In the genomic region with DNA sequence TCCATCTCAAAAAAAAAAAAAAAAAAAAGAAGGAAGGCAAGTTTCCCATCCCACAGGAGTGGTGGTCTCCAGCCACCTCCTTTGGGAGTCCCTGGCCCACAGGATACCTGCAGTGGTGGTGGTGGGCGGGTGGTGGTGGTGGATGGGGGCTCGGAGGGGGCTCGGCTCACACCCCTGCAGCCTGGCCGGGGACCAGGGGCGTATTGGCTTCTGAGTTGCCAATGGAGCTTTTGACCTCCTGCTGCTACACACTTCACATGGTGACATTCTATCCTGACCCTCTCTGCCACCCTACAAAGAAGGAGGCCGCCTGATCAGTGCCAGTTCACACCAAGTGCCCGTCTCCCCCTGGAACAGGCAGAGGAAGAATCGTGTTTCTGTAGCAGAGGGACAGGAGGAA, we compare ENCODE assay signal across 13 cellular contexts.
DNase-seq lines count a peak whose midpoint lies in the region; ATAC-seq and TF ChIP-seq lines count a peak whose summit lies in the region.
"Had no signal": no experiment of that assay in that cellular context is flagged by ENCODE, and none has a peak within 500 bp of the region (broad histone marks: within the 10 kb centered on the region; RNA-seq: fewer than 3 reads in every experiment).

No MANE protein-coding gene starts in this region.

- no peak overlapping the region for H2AFZ ChIP-seq in smooth muscle cell (ENCODE audit: low read depth)

- no peaks in the 10 kb centered on the region for H3K9me3 Mint-ChIP-seq in activated naive CD8-positive, alpha-beta T cell treated with anti-CD3 and anti-CD28 coated beads, Interleukin-2, amount 50 U/mL, for 24 hours
- H3K9me3 Mint-ChIP-seq: neural crest cell had no signal

- peaks cover 31% of the 10 kb centered on the region for H3K36me3 Mint-ChIP-seq in activated naive CD8-positive, alpha-beta T cell treated with anti-CD3 and anti-CD28 coated beads, Interleukin-2, amount 50 U/mL, for 24 hours (ENCODE audit: low read depth)

- in situ Hi-C loops in brain microvascular endothelial cell (cut with HindIII; ENCODE audit: low pct_ligation_motif_present, low sequenced_read_pairs), result no loop called here

- DNase-seq in activated CD4-positive, alpha-beta T cell treated with anti-CD3 and anti-CD28 coated beads for 1 hour, result peak; percentile 6
- no peak for DNase-seq in activated CD4-positive, alpha-beta T cell treated with anti-CD3 and anti-CD28 coated beads, Interleukin-2, amount 50 U/mL, for 48 hours
- peak; percentile 59 for DNase-seq in H7
- DNase-seq in activated naive CD8-positive, alpha-beta T cell treated with anti-CD3 and anti-CD28 coated beads, Interleukin-2, amount 50 U/mL, for 24 hours, result no peak
- no peak for DNase-seq in smooth muscle cell (lab: John Stamatoyannopoulos, UW; ENCODE audit: unreplicated experiment)
- DNase-seq in NCI-H2196 treated with DMSO at 0.1 percent for 48 hours (lab: John Stamatoyannopoulos, UW; ENCODE audit: unreplicated experiment), result no peak
- DNase-seq in brain microvascular endothelial cell, result no peak
- DNase-seq: COR-L47, NCI-H1436, retina had no signal

- no peaks in the 10 kb centered on the region for H3F3A ChIP-seq in smooth muscle cell (ENCODE audit: low read depth)

- 84% methylated on average over 8 of the region's 8 CpGs for WGBS in smooth muscle cell (ENCODE audit: low lambda C conversion rate)

- TF ChIP-seq CTCF in smooth muscle cell (IDR thresholded peaks at IDR 0.05; ENCODE audit: borderline replicate concordance, insufficient read depth, poor library complexity, severe bottlenecking), result no peak
- TF ChIP-seq CTCF in brain microvascular endothelial cell (IDR thresholded peaks at IDR 0.05; ENCODE audit: low read depth, low read length, missing control alignments), result no peak

- H3K27ac Mint-ChIP-seq in activated naive CD8-positive, alpha-beta T cell treated with anti-CD3 and anti-CD28 coated beads, Interleukin-2, amount 50 U/mL, for 24 hours, result peak overlapping the region; percentile 94

- no peak overlapping the region for H3K4me3 Mint-ChIP-seq in activated naive CD8-positive, alpha-beta T cell treated with anti-CD3 and anti-CD28 coated beads, Interleukin-2, amount 50 U/mL, for 24 hours
- H3K4me3 Mint-ChIP-seq: neural crest cell had no signal

- no peaks in the 10 kb centered on the region for H3K27me3 Mint-ChIP-seq in activated naive CD8-positive, alpha-beta T cell treated with anti-CD3 and anti-CD28 coated beads, Interleukin-2, amount 50 U/mL, for 24 hours

- no peaks in the 10 kb centered on the region for H3K4me1 ChIP-seq in smooth muscle cell (ENCODE audit: low read depth)

- peak overlapping the region; percentile 24 for H3K4me2 ChIP-seq in smooth muscle cell

- H3K4me1 Mint-ChIP-seq in activated naive CD8-positive, alpha-beta T cell treated with anti-CD3 and anti-CD28 coated beads, Interleukin-2, amount 50 U/mL, for 24 hours, result peaks cover 53% of the 10 kb centered on the region

- H3K79me2 ChIP-seq in smooth muscle cell (ENCODE audit: low read depth), result no peaks in the 10 kb centered on the region

- H3K36me3 ChIP-seq in H7 (replicated peaks; ENCODE audit: control insufficient read depth, insufficient read depth, low read length), result no peaks in the 10 kb centered on the region
- no peaks in the 10 kb centered on the region for H3K36me3 ChIP-seq in smooth muscle cell (ENCODE audit: low read depth)
- H3K36me3 ChIP-seq in brain microvascular endothelial cell (replicated peaks), result no peaks in the 10 kb centered on the region

- H3K4me3 ChIP-seq in H7 (ENCODE audit: insufficient read depth, low read depth, low read length), result no peak overlapping the region
- H3K4me3 ChIP-seq in smooth muscle cell, result no peak overlapping the region
- no peak overlapping the region for H3K4me3 ChIP-seq in brain microvascular endothelial cell (ENCODE audit: low read depth, low read length)
- H3K4me3 ChIP-seq: SK-N-MC had no signal

- no peak overlapping the region for H3K9ac ChIP-seq in smooth muscle cell (ENCODE audit: low read depth)

- no peaks in the 10 kb centered on the region for H3K27me3 ChIP-seq in H7 (ENCODE audit: control insufficient read depth, insufficient read depth, low read length)
- H3K27me3 ChIP-seq in smooth muscle cell (ENCODE audit: low read depth), result no peaks in the 10 kb centered on the region
- H3K27me3 ChIP-seq in brain microvascular endothelial cell (replicated peaks), result peaks cover 14% of the 10 kb centered on the region

- H3K27ac ChIP-seq in smooth muscle cell (ENCODE audit: low read depth) (no peak overlapping the region), brain microvascular endothelial cell (no peak overlapping the region)
- H3K27ac ChIP-seq: SK-N-MC had no signal

- H3K9me3 ChIP-seq in smooth muscle cell (replicated peaks; ENCODE audit: low read depth), result no peaks in the 10 kb centered on the region

- H4K20me1 ChIP-seq in smooth muscle cell (ENCODE audit: low read depth), result no peaks in the 10 kb centered on the region

- no peak for ATAC-seq in activated naive CD8-positive, alpha-beta T cell treated with anti-CD3 and anti-CD28 coated beads, Interleukin-2, amount 50 U/mL, for 24 hours
- ATAC-seq in HG03196 (IDR thresholded peaks at IDR 0.05; ENCODE audit: unreplicated experiment), result no peak

Comparison
In these comparisons a context has a peak if more than half of its experiments do, and no peak if none do; other contexts are left out.
1. DNase-seq: peak in activated CD4-positive, alpha-beta T cell treated with anti-CD3 and anti-CD28 coated beads for 1 hour (single experiment) and H7 (single experiment); none in activated CD4-positive, alpha-beta T cell treated with anti-CD3 and anti-CD28 coated beads, Interleukin-2, amount 50 U/mL, for 48 hours (0 of 2), activated naive CD8-positive, alpha-beta T cell treated with anti-CD3 and anti-CD28 coated beads, Interleukin-2, amount 50 U/mL, for 24 hours (single experiment), smooth muscle cell (single experiment), NCI-H2196 treated with DMSO at 0.1 percent for 48 hours (single experiment) and brain microvascular endothelial cell (single experiment).